Comparison of ENCODE assay signal across 25 cellular contexts in the genomic region with DNA sequence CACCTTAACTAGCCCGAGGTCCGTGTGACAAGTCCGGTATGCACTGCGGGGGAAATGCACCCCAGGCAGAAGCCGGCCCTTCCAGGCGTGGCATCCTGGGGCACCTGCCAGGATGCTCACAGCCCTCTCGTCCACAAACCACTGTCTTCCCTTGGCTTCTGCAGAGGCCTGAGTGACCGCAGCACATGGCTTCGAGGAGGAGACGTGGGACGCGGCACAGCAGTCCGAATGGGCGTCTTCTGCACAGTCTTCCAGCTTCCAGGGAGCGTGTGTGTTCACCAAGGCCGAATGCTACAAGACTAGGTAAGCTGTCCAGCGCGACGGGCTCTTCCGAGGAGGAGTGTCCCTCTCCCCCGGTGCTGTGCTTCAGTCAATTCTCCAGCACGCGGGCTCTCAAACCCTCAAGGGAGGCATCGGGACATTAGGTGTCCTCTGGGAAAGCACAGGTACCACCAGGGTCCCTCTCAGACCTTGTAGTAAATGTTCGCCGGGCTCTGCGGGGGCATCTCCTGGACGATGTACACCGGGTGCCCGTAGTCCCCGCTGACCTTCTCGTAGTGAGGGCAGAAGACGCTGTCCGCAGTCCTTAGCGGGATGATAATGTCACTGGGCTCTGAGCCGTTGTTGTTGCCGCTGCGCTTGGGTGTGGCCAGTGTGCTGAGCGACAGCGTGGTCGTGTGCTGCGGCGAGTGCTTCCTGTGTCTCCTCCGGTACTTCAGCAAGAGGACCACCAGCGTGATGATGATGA. TPM values are rescaled to one million over a fixed set of nuclear protein-coding genes. Genes with fewer than 3 reads are reported as not detected.
DNase-seq lines count a peak whose midpoint lies in the region; ATAC-seq and TF ChIP-seq lines count a peak whose summit lies in the region.
"Had no signal": no experiment of that assay in that cellular context is flagged by ENCODE, and none has a peak within 500 bp of the region (broad histone marks: within the 10 kb centered on the region; RNA-seq: fewer than 3 reads in every experiment).

No MANE protein-coding gene starts in this region.

- H3K36me3 ChIP-seq in neuronal stem cell (replicated peaks in 1 of 2; ENCODE audit: control insufficient read depth in 2 of 2, insufficient read depth in 2 of 2, low read length in 2 of 2) (peaks cover 31 to 87% of the 10 kb centered on the region in 2 donors), upper lobe of left lung (peaks cover 10 to 33% (median 17%) of the 10 kb centered on the region in 4 donors)

- H2BK15ac ChIP-seq in neuronal stem cell (ENCODE audit: low read length): no peak overlapping the region

- no peak overlapping the region for H3K14ac ChIP-seq in neuronal stem cell (ENCODE audit: low read length)

- peak overlapping the region; percentile 98 for H3K27ac ChIP-seq in cingulate gyrus (ENCODE audit: low read depth, low read length)
- no peak overlapping the region for H3K27ac ChIP-seq in neuronal stem cell (replicated peaks; ENCODE audit: low read length)
- peak overlapping the region in 3 of 4 donors; percentile 24 to 57 (median 30) for H3K27ac ChIP-seq in upper lobe of left lung
- H3K27ac ChIP-seq: thyroid gland had no signal

- DNase-seq in T-helper 1 cell (no peak), neuronal stem cell (ENCODE audit: low spot score) (no peak), upper lobe of left lung (peak in 1 of 2 donors; percentile 32), DMS79 treated with DMSO at 0.1 percent for 48 hours (lab: John Stamatoyannopoulos, UW) (no peak), cortex of kidney (lab: John Stamatoyannopoulos, UW) (no peak)
- no peak for DNase-seq in activated CD4-positive, alpha-beta T cell treated with anti-CD3 and anti-CD28 coated beads for 48 hours
- DNase-seq: 8988T; activated B cell treated with CpG ODN at 0.5 μM for 24 hours; activated CD4-positive, alpha-beta T cell treated with anti-CD3 and anti-CD28 coated beads, Interleukin-2, amount 50 U/mL, for 48 hours; CD4-positive, CD25-positive, alpha-beta regulatory T cell; central memory CD4-positive, alpha-beta T cell; GOT3; natural killer cell; NCI-H1048; NCI-H1694; NCI-H524; NK-92 treated with Interleukin-12 subunit alpha and Interleukin-12 subunit beta, amount 100 ng/mL, for 24 hours; SHP77 treated with DMSO at 0.1 percent for 48 hours; stimulated activated CD4-positive, alpha-beta T cell treated with anti-CD3 and anti-CD28 coated beads, Interleukin-15, amount 100 ng/mL, for 24 hours; T1000; thyroid gland had no signal

- no CpG with 5 or more reads among the region's 45 CpGs for WGBS in neuronal stem cell (ENCODE audit: extremely low coverage in 2 of 2, insufficient read length in 2 of 2, insufficient replicate concordance in 1 of 2), 2 donors
- 89 to 90% methylated on average over 30 to 45 of the region's 45 CpGs for WGBS in upper lobe of left lung, 2 donors

- H2BK5ac ChIP-seq in neuronal stem cell (ENCODE audit: low read length): no peak overlapping the region

- no peak for TF ChIP-seq EP300 in upper lobe of left lung (IDR thresholded peaks at IDR 0.05)

- H3K4me1 Mint-ChIP-seq in T-helper 1 cell treated with Interleukin-12 subunit alpha and Interleukin-12 subunit beta and Interleukin-4 antibody, amounts not matched to agents 30 μg/mL and 1 μg/mL, for 36 hours (ENCODE audit: low read depth): peaks cover 20% of the 10 kb centered on the region

- no peak overlapping the region for H2AFZ ChIP-seq in neuronal stem cell (ENCODE audit: low read length)

- no peaks in the 10 kb centered on the region for H3K27me3 ChIP-seq in neuronal stem cell (ENCODE audit: control insufficient read depth in 3 of 3, insufficient read depth in 3 of 3, low read depth in 1 of 3, low read length in 3 of 3)
- no peaks in the 10 kb centered on the region for H3K27me3 ChIP-seq in upper lobe of left lung
- H3K27me3 ChIP-seq: thyroid gland had no signal

- H2AK5ac ChIP-seq in neuronal stem cell (ENCODE audit: low read depth, low read length): no peak overlapping the region

- H3K4me3 Mint-ChIP-seq in T-helper 1 cell treated with Interleukin-12 subunit alpha and Interleukin-12 subunit beta and Interleukin-4 antibody, amounts not matched to agents 30 μg/mL and 1 μg/mL, for 36 hours: peak overlapping the region; percentile 15
- H3K4me3 Mint-ChIP-seq: activated naive CD8-positive, alpha-beta T cell had no signal

- peaks cover 12 to 14% of the 10 kb centered on the region in 2 donors for H3K4me1 ChIP-seq in neuronal stem cell (ENCODE audit: control insufficient read depth in 2 of 2, insufficient read depth in 1 of 2, low read depth in 1 of 2, low read length in 2 of 2)
- H3K4me1 ChIP-seq in upper lobe of left lung: peaks cover 11 to 46% (median 25%) of the 10 kb centered on the region in 4 donors

- H3K9me3 Mint-ChIP-seq in T-helper 1 cell treated with Interleukin-12 subunit alpha and Interleukin-12 subunit beta and Interleukin-4 antibody, amounts not matched to agents 30 μg/mL and 1 μg/mL, for 36 hours: no peaks in the 10 kb centered on the region
- H3K9me3 Mint-ChIP-seq: activated B cell treated with CpG ODN at 0.5 μM for 24 hours; natural killer cell; stimulated activated naive B cell treated with anti-CD40 and anti-IgM and Interleukin-4, amounts not matched to agents 10 μg/mL and 1 μg/mL and 100 μg/mL, for 72 hours had no signal

- H3K23ac ChIP-seq in neuronal stem cell (ENCODE audit: low read depth, low read length, poor library complexity): no peak overlapping the region

- ATAC-seq in upper lobe of left lung (ENCODE audit: low FRiP score in 2 of 2): no peak

- H3K9ac ChIP-seq in neuronal stem cell (ENCODE audit: low read depth, low read length, poor library complexity): no peak overlapping the region

- no peaks in the 10 kb centered on the region for H3K36me3 Mint-ChIP-seq in T-helper 1 cell treated with Interleukin-12 subunit alpha and Interleukin-12 subunit beta and Interleukin-4 antibody, amounts not matched to agents 30 μg/mL and 1 μg/mL, for 36 hours (ENCODE audit: low read depth)
- H3K36me3 Mint-ChIP-seq: activated naive CD8-positive, alpha-beta T cell; CD4-positive, CD25-positive, alpha-beta regulatory T cell; natural killer cell had no signal

- peaks cover 65% of the 10 kb centered on the region for H3K27me3 Mint-ChIP-seq in T-helper 1 cell treated with Interleukin-12 subunit alpha and Interleukin-12 subunit beta and Interleukin-4 antibody, amounts not matched to agents 30 μg/mL and 1 μg/mL, for 36 hours (ENCODE audit: low read depth)

- no peak overlapping the region for H4K91ac ChIP-seq in neuronal stem cell (ENCODE audit: low read depth, low read length, poor library complexity)

- H3K27ac Mint-ChIP-seq in T-helper 1 cell treated with Interleukin-12 subunit alpha and Interleukin-12 subunit beta and Interleukin-4 antibody, amounts not matched to agents 30 μg/mL and 1 μg/mL, for 36 hours: no peak overlapping the region
- H3K27ac Mint-ChIP-seq: activated B cell treated with CpG ODN at 0.5 μM for 24 hours; activated naive CD8-positive, alpha-beta T cell; CD4-positive, CD25-positive, alpha-beta regulatory T cell; natural killer cell; stimulated activated naive B cell treated with anti-CD40 and anti-IgM and Interleukin-4, amounts not matched to agents 10 μg/mL and 1 μg/mL and 100 μg/mL, for 72 hours had no signal

- H2BK12ac ChIP-seq in neuronal stem cell (ENCODE audit: low read length): no peak overlapping the region

- H3K4ac ChIP-seq in neuronal stem cell (ENCODE audit: low read length): no peak overlapping the region

- H3K4me3 ChIP-seq in neuronal stem cell (ENCODE audit: low read length in 2 of 2) (no peak overlapping the region), upper lobe of left lung (no peak overlapping the region)
- H3K4me3 ChIP-seq: thyroid gland had no signal

- no peak for TF ChIP-seq POLR2A in upper lobe of left lung (IDR thresholded peaks at IDR 0.05)

- no peak for TF ChIP-seq CTCF in upper lobe of left lung (IDR thresholded peaks at IDR 0.05)

- H3K18ac ChIP-seq in neuronal stem cell (ENCODE audit: low read length): peak overlapping the region; percentile 9

- peaks cover 0 to 4% of the 10 kb centered on the region in 2 donors for H3K9me3 ChIP-seq in neuronal stem cell (replicated peaks in 1 of 2; ENCODE audit: control insufficient read depth in 2 of 2, insufficient read depth in 1 of 2, low read depth in 1 of 2, low read length in 2 of 2)
- no peaks in the 10 kb centered on the region for H3K9me3 ChIP-seq in upper lobe of left lung
- H3K9me3 ChIP-seq: thyroid gland had no signal

- H2BK120ac ChIP-seq in neuronal stem cell (ENCODE audit: low read depth, low read length): no peak overlapping the region

- no peak overlapping the region for H3K4me2 ChIP-seq in neuronal stem cell (ENCODE audit: insufficient read depth, low read length, poor library complexity, severe bottlenecking)

- H3K79me1 ChIP-seq in neuronal stem cell (ENCODE audit: low read depth, low read length): peaks cover 2% of the 10 kb centered on the region

- H4K8ac ChIP-seq in neuronal stem cell (ENCODE audit: low read depth, low read length): no peak overlapping the region

RNA-seq across cellular contexts. Expression of a gene that starts 42.7 kb away (rescaled TPM):
- polyA plus RNA-seq in neuronal stem cell (2013, experiment 1 of 2): 41.2 TPM
- polyA plus RNA-seq in neuronal stem cell (2013, experiment 2 of 2): 42.0 TPM
- 10 to 100 TPM; 23.0 to 45.7 (median 30.9) TPM for total RNA-seq in upper lobe of left lung
